ENCODE assay signal across 8 cellular contexts in the genomic region with DNA sequence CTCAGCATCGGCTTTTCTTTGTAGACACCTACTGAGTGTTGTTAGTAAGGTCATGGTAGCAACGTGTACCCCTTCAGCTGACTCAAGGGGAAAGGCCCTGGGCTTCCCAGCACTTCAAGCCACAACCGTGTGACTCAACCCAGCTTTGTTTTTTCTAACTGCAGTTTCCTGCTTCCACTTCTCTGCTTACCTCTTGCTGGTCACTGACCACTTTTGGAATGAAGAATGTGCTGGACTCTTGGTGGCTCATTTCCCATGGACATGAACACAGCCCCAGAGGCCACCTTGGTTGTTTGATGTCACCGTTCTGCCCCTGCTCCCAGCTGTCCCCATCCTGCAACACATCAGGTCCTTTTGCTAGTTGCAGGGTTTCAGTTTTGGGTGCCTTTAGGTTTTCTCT.
DNase-seq lines count a peak whose midpoint lies in the region; ATAC-seq and TF ChIP-seq lines count a peak whose summit lies in the region.

No MANE protein-coding gene starts in this region.

- H3K27me3 ChIP-seq in esophagus muscularis mucosa, result no peaks in the 10 kb centered on the region

- H3K27me3 Mint-ChIP-seq in activated CD4-positive, alpha-beta memory T cell treated with anti-CD3 and anti-CD28 coated beads for 36 hours, result no peaks in the 10 kb centered on the region

- CTCF ChIA-PET in activated CD4-positive, alpha-beta memory T cell treated with anti-CD3 and anti-CD28 coated beads for 36 hours (lab: Charles Lee), result interaction anchor here (0.6 to 3.2 kb wide), 5 partner anchors 13 to 394 kb away, joined by 3 to 21 read pairs (median 3); no protein-coding TSS in a partner anchor

- no peaks in the 10 kb centered on the region for H3K36me3 Mint-ChIP-seq in activated CD4-positive, alpha-beta memory T cell treated with anti-CD3 and anti-CD28 coated beads for 36 hours

- no peaks in the 10 kb centered on the region for H3K36me3 ChIP-seq in esophagus muscularis mucosa

- no peaks in the 10 kb centered on the region for H3K9me3 Mint-ChIP-seq in activated CD4-positive, alpha-beta memory T cell treated with anti-CD3 and anti-CD28 coated beads for 36 hours

- H3K4me3 ChIP-seq in fibroblast of villous mesenchyme (ENCODE audit: low read depth, low read length), result no peak overlapping the region
- H3K4me3 ChIP-seq in esophagus muscularis mucosa, result no peak overlapping the region

- intact Hi-C loops in activated CD4-positive, alpha-beta memory T cell treated with anti-CD3 and anti-CD28 coated beads for 36 hours (cut with micrococcal nuclease), result loop anchor here (1.0 to 5.0 kb wide), 9 partner anchors 32 to 661 kb away; a partner anchor contains a TSS
- intact Hi-C loops in Right ventricle myocardium superior (cut with DNase I), result no loop called here
- intact Hi-C loops in esophagus muscularis mucosa (cut with DNase I), result no loop called here

- TF ChIP-seq EP300 in esophagus muscularis mucosa (IDR thresholded peaks at IDR 0.05), result no peak

- peaks cover 0 to 2% (median 0%) of the 10 kb centered on the region in 4 donors for H3K4me1 ChIP-seq in esophagus muscularis mucosa

- no peak for TF ChIP-seq POLR2A in esophagus muscularis mucosa (IDR thresholded peaks at IDR 0.05; ENCODE audit: low read depth)

- peak; percentile 89 for DNase-seq in activated CD4-positive, alpha-beta memory T cell treated with anti-CD3 and anti-CD28 coated beads for 36 hours
- DNase-seq in fibroblast of villous mesenchyme (ENCODE audit: low read depth) (peak; percentile 75), NOMO-1 treated with DMSO at 0.1 percent for 48 hours (lab: John Stamatoyannopoulos, UW; ENCODE audit: unreplicated experiment) (no peak), Right ventricle myocardium superior (no peak), esophagus muscularis mucosa (ENCODE audit: extremely low spot score) (no peak)
- DNase-seq in stimulated activated CD8-positive, alpha-beta memory T cell treated with anti-CD3 and anti-CD28 coated beads, Interleukin-7, amount 100 ng/mL, for 1 hour (ENCODE audit: low read depth in 2 of 2), result peak; percentile 3 to 15

- POLR2A ChIA-PET in activated CD4-positive, alpha-beta memory T cell treated with anti-CD3 and anti-CD28 coated beads for 36 hours (lab: Charles Lee), result interaction anchor here (1.2 to 1.8 kb wide), 2 partner anchors 69 to 217 kb away, joined by 5 to 6 read pairs; a partner anchor contains a TSS

- peaks cover 48% of the 10 kb centered on the region for H3K4me1 Mint-ChIP-seq in activated CD4-positive, alpha-beta memory T cell treated with anti-CD3 and anti-CD28 coated beads for 36 hours (ENCODE audit: low read depth)

- H3K27ac ChIP-seq in esophagus muscularis mucosa (replicated peaks in 1 of 4), result no peak overlapping the region

- no peaks in the 10 kb centered on the region for H3K9me3 ChIP-seq in esophagus muscularis mucosa

- peak overlapping the region; percentile 8 for H3K4me3 Mint-ChIP-seq in activated CD4-positive, alpha-beta memory T cell treated with anti-CD3 and anti-CD28 coated beads for 36 hours

- TF ChIP-seq CTCF in fibroblast of villous mesenchyme (IDR thresholded peaks at IDR 0.05; ENCODE audit: insufficient read depth, low read depth, low read length) (no peak), esophagus muscularis mucosa (IDR thresholded peaks at IDR 0.05) (no peak)

- WGBS in esophagus muscularis mucosa, result 74% methylated on average over 4 of the region's 4 CpGs

- ATAC-seq in GM18861 (IDR thresholded peaks at IDR 0.05; ENCODE audit: unreplicated experiment), result peak; percentile 67
- ATAC-seq in HG03175 (IDR thresholded peaks at IDR 0.05; ENCODE audit: unreplicated experiment), result peak; percentile 60
- ATAC-seq in Right ventricle myocardium superior (ENCODE audit: poor library complexity), result no peak

- H3K27ac Mint-ChIP-seq in activated CD4-positive, alpha-beta memory T cell treated with anti-CD3 and anti-CD28 coated beads for 36 hours, result peak overlapping the region; percentile 92

Comparison
In these comparisons a context has a peak if more than half of its experiments do, and no peak if none do; other contexts are left out.
1. DNase-seq: peak in activated CD4-positive, alpha-beta memory T cell treated with anti-CD3 and anti-CD28 coated beads for 36 hours (single experiment), fibroblast of villous mesenchyme (single experiment) and stimulated activated CD8-positive, alpha-beta memory T cell treated with anti-CD3 and anti-CD28 coated beads, Interleukin-7, amount 100 ng/mL, for 1 hour (2 of 2); none in NOMO-1 treated with DMSO at 0.1 percent for 48 hours (single experiment), Right ventricle myocardium superior (single experiment) and esophagus muscularis mucosa (single experiment).